In the genomic region with DNA sequence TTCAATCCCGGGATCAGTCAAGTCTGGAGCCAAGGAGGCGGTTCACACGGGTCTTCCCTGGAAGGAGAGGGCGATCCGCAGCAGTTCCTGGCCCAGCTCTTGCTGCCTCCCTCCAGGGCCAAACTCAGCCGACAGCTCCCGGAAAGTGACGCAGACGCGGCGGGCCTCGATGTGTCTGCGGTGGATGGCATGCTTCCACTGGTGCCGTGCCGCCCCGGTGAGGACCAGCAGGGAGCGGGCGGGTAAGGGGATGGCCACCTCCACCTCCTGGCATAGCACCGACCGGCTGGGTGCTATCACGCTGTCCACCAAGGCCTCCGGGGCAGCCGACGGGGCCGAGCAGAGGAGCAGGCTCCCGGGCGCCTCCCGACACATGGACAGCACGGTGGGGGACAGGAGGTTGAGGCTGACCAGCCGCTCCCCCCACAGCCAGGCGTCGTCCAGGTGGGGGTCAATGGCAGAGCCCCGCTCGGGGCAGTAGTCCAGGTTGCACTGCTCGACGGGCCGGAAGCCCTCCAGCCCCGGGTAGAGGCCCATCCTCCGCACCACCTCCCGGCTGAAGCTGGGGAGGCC, we compare ENCODE assay signal across 16 cellular contexts. TPM values are rescaled to one million over a fixed set of nuclear protein-coding genes. Genes with fewer than 3 reads are reported as not detected.
A peak's percentile ranks its signal among the peaks of the same experiment; 100 is the strongest.
DNase-seq lines count a peak whose midpoint lies in the region; ATAC-seq, FAIRE-seq and TF ChIP-seq lines count a peak whose summit lies in the region.
"Had no signal": no experiment of that assay in that cellular context is flagged by ENCODE, and none has a peak within 500 bp of the region (broad histone marks: within the 10 kb centered on the region; RNA-seq: fewer than 3 reads in every experiment).

No MANE protein-coding gene starts in this region.

- FAIRE-seq in HepG2 (lab: Jason Lieb, UNC) (no peak), urothelium cell line (lab: Jason Lieb, UNC) (peak; percentile 78)
- FAIRE-seq: GM12891, HTR-8/SVneo had no signal

- H3K27me3 ChIP-seq in HepG2 (ENCODE audit: control insufficient read depth in 1 of 2, insufficient read depth in 2 of 2, low read length in 2 of 2) (no peaks in the 10 kb centered on the region), right lobe of liver (no peaks in the 10 kb centered on the region), IMR-90 (ENCODE audit: control insufficient read depth, insufficient read depth, low read length) (no peaks in the 10 kb centered on the region)

- H3K23ac ChIP-seq in IMR-90 (ENCODE audit: low read depth, low read length): no peak overlapping the region

- TF ChIP-seq CTCF in HepG2 (CRISPR knock-in tag; IDR thresholded peaks at IDR 0.05): no peak
- TF ChIP-seq CTCF in right lobe of liver (IDR thresholded peaks at IDR 0.05): no peak
- TF ChIP-seq CTCF in IMR-90 (conservative IDR thresholded peaks at IDR 0.05; ENCODE audit: low read depth, low read length): no peak
- TF ChIP-seq CTCF in omental fat pad (IDR thresholded peaks at IDR 0.05): no peak

- intact Hi-C loops in HepG2 (cut with micrococcal nuclease; ENCODE audit: unreplicated experiment): no loop called here
- intact Hi-C loops in right lobe of liver (cut with DNase I): no loop called here
- intact Hi-C loops in IMR-90 (cut with micrococcal nuclease): no loop called here

- dilution Hi-C loops in IMR-90 (cut with HindIII; ENCODE audit: low sequenced_read_pairs, unreplicated experiment): no loop called here

- H3K4me1 ChIP-seq in HepG2 (ENCODE audit: insufficient read depth, low read length): 0 out of 2 replicates have a peak, but pooled peaks cover 1% of the 10 kb centered on the region
- H3K4me1 ChIP-seq in right lobe of liver: no peaks in the 10 kb centered on the region
- H3K4me1 ChIP-seq in IMR-90 (ENCODE audit: control insufficient read depth, insufficient read depth, low read length): peaks cover 8% of the 10 kb centered on the region
- H3K4me1 ChIP-seq: HAP-1 had no signal

- H3K18ac ChIP-seq in IMR-90 (ENCODE audit: low read depth, low read length): no peak overlapping the region

- H3K4me3 ChIP-seq in HepG2 (replicated peaks in 1 of 3; ENCODE audit: insufficient read depth in 1 of 3, low read depth in 2 of 3, low read length in 3 of 3) (no peak overlapping the region), right lobe of liver (no peak overlapping the region), IMR-90 (ENCODE audit: insufficient read depth, low read depth, low read length) (no peak overlapping the region)
- H3K4me3 ChIP-seq: HAP-1 had no signal

- H4K91ac ChIP-seq in IMR-90 (ENCODE audit: insufficient read depth, low read depth, low read length): no peak overlapping the region

- peak overlapping the region; percentile 9; the same call in 1 of the 2 replicates for H2AK5ac ChIP-seq in IMR-90 (ENCODE audit: low read depth, low read length)

- ATAC-seq in HepG2 (no peak), right lobe of liver (no peak), IMR-90 (ENCODE audit: low read depth) (no peak), esophagus mucosa (peak; percentile 4), GM21619 (IDR thresholded peaks at IDR 0.05; ENCODE audit: unreplicated experiment) (no peak), omental fat pad (ENCODE audit: low FRiP score) (no peak)

- no peak overlapping the region for H3K4ac ChIP-seq in IMR-90 (ENCODE audit: low read depth, low read length)

- H3K9ac ChIP-seq in HepG2 (ENCODE audit: insufficient read depth, low read depth, low read length) (no peak overlapping the region), IMR-90 (ENCODE audit: low read depth, low read length) (no peak overlapping the region)

- no peak overlapping the region for H2BK5ac ChIP-seq in IMR-90 (ENCODE audit: low read depth, low read length, poor library complexity, severe bottlenecking)

- H4K20me1 ChIP-seq in HepG2 (ENCODE audit: insufficient read depth, low read length) (no peaks in the 10 kb centered on the region), IMR-90 (ENCODE audit: insufficient read depth, low read length) (peaks cover 12% of the 10 kb centered on the region)

- no peak overlapping the region for H4K8ac ChIP-seq in IMR-90 (ENCODE audit: low read depth in 2 of 2, low read length in 2 of 2)

- no peak for TF ChIP-seq POLR2A in HepG2 (IDR thresholded peaks at IDR 0.05; ENCODE audit: insufficient read depth in 1 of 2, low read depth in 2 of 2, low read length in 2 of 2)
- no peak for TF ChIP-seq POLR2A in right lobe of liver (IDR thresholded peaks at IDR 0.05)
- no peak for TF ChIP-seq POLR2A in IMR-90 (IDR thresholded peaks at IDR 0.05; ENCODE audit: low read depth, low read length)

- H3K27ac ChIP-seq in HepG2 (ENCODE audit: extremely low read length, insufficient read depth, low read length): no peak overlapping the region
- no peak overlapping the region for H3K27ac ChIP-seq in right lobe of liver
- H3K27ac ChIP-seq in IMR-90 (ENCODE audit: insufficient read depth, low read length): no peak overlapping the region

- H3K79me1 ChIP-seq in IMR-90 (ENCODE audit: low read depth in 1 of 2, low read length in 2 of 2): peaks cover 0 to 29% of the 10 kb centered on the region in 2 experiments; a peak in 3 of 4 replicates

- DNase-seq in HepG2 (ENCODE audit: low spot score): no peak
- no peak for DNase-seq in right lobe of liver
- no peak for DNase-seq in IMR-90
- no peak for DNase-seq in urothelium cell line (ENCODE audit: low spot score)
- DNase-seq in activated gamma-delta T cell treated with Interleukin-2 at 50 U/mL for 16 hours: no peak
- no peak for DNase-seq in omental fat pad (ENCODE audit: low spot score)
- DNase-seq: ACHN; C1 segment of cervical spinal cord; CD4-positive, alpha-beta T cell; DMS79; GOT3 had no signal

- in situ Hi-C loops in HepG2 (cut with HindIII; ENCODE audit: extremely low pct_ligation_motif_present, low pct_unique_long_range_greater_than_20kb) (no loop called here), IMR-90 (cut with MboI; ENCODE audit: low sequenced_read_pairs) (no loop called here)

- no peaks in the 10 kb centered on the region for H3K9me1 ChIP-seq in IMR-90 (ENCODE audit: insufficient read depth, low read length)

- 94% methylated on average over 17 of the region's 40 CpGs for WGBS in HepG2 (ENCODE audit: low lambda C conversion rate)
- WGBS in right lobe of liver (ENCODE audit: insufficient coverage, low coverage, low lambda C conversion rate, missing lambda C conversion rate): 89% methylated on average over 8 of the region's 40 CpGs
- WGBS in IMR-90 (ENCODE audit: extremely low coverage in 2 of 2, insufficient read length in 1 of 2), 2 experiments: 96% methylated on average over 17 of the region's 40 CpGs; no CpG with 5 or more reads in 1 of the 2 experiments

- H3K4me2 ChIP-seq in HepG2 (ENCODE audit: low read depth, low read length): no peak overlapping the region
- H3K4me2 ChIP-seq in IMR-90 (ENCODE audit: low read depth, low read length): no peak overlapping the region

- H3K79me2 ChIP-seq in HepG2 (ENCODE audit: insufficient read depth, low read length): peaks cover 1% of the 10 kb centered on the region

- no peak overlapping the region for H4K5ac ChIP-seq in IMR-90 (ENCODE audit: low read depth, low read length)

- no peak overlapping the region for H2BK15ac ChIP-seq in IMR-90 (ENCODE audit: low read depth, low read length)

- H2AK9ac ChIP-seq in IMR-90 (replicated peaks; ENCODE audit: low read depth, low read length, poor library complexity): peak overlapping the region; percentile 61

- no peak for TF ChIP-seq EP300 in HepG2 (IDR thresholded peaks at IDR 0.05; ENCODE audit: low read depth in 2 of 2, low read length in 2 of 2)
- TF ChIP-seq EP300 in HepG2 (CRISPR knock-in tag; IDR thresholded peaks at IDR 0.05; ENCODE audit: borderline replicate concordance): no peak

- no peak overlapping the region for H2AFZ ChIP-seq in HepG2 (ENCODE audit: low read length)
- peak overlapping the region; percentile 43 for H2AFZ ChIP-seq in IMR-90 (replicated peaks; ENCODE audit: low read length, poor library complexity)

- POLR2A ChIA-PET in HepG2 (lab: Yijun Ruan, JAX) (no interaction called here), IMR-90 (lab: Charles Lee; ENCODE audit: unreplicated experiment) (no interaction called here)

- BruUV-seq in HepG2 (replicated peaks; lab: Mats Ljungman, UMichigan) (no TSS peak), IMR-90 (replicated peaks; lab: Mats Ljungman, UMichigan) (no TSS peak)

- no peaks in the 10 kb centered on the region for H3K9me3 ChIP-seq in HepG2 (ENCODE audit: low read length)
- no peaks in the 10 kb centered on the region for H3K9me3 ChIP-seq in right lobe of liver
- H3K9me3 ChIP-seq in IMR-90 (ENCODE audit: control insufficient read depth, insufficient read depth, low read length): no peaks in the 10 kb centered on the region
- H3K9me3 ChIP-seq: HAP-1 had no signal

- H3K56ac ChIP-seq in IMR-90 (ENCODE audit: extremely low read depth, insufficient read depth, low read length): no peak overlapping the region

- no peak for TF ChIP-seq RAD21 in HepG2 (CRISPR knock-in tag; IDR thresholded peaks at IDR 0.05)
- no peak for TF ChIP-seq RAD21 in IMR-90 (IDR thresholded peaks at IDR 0.05; ENCODE audit: low read length)

- no peak overlapping the region for H2BK120ac ChIP-seq in IMR-90 (ENCODE audit: low read depth, low read length)

- H2BK20ac ChIP-seq in IMR-90 (ENCODE audit: low read depth, low read length): no peak overlapping the region

- peaks cover 9 to 12% of the 10 kb centered on the region in 2 experiments; a peak in 3 of 5 replicates for H3K36me3 ChIP-seq in HepG2 (replicated peaks in 1 of 2; ENCODE audit: control insufficient read depth in 1 of 2, insufficient read depth in 2 of 2, low read length in 2 of 2)
- H3K36me3 ChIP-seq in right lobe of liver: peaks cover 0 to 18% (median 9%) of the 10 kb centered on the region in 4 donors
- peaks cover 27% of the 10 kb centered on the region for H3K36me3 ChIP-seq in IMR-90 (ENCODE audit: control insufficient read depth, insufficient read depth, low read length)

- peak overlapping the region; percentile 79; the same call in 1 of the 2 replicates for H3K14ac ChIP-seq in IMR-90 (replicated peaks; ENCODE audit: low read depth, low read length)

- CTCF ChIA-PET in HepG2 (lab: Yijun Ruan, JAX; ENCODE audit: low intra/inter-chr PET ratio, low total read pairs): no interaction called here
- CTCF ChIA-PET in IMR-90 (lab: Yijun Ruan, JAX): interaction anchor here (2.6 kb wide), 1 partner anchor 10 kb away, joined by 7 read pairs; no protein-coding TSS in a partner anchor

RNA-seq across cellular contexts. Expression of a gene that starts 7.2 kb away (rescaled TPM):
- 8.7 and 8.8 TPM in 2 replicates for total RNA-seq in HepG2 (2016; rRNA removed; fragmentation: Illumina TruSeq; extraction: Trizol)
- 2.1 and 2.5 TPM in 2 replicates for total RNA-seq in HepG2 (2016; cell fraction: cytosol; rRNA removed; fragmentation: Illumina TruSeq; extraction: Trizol; ENCODE audit: low read depth)
- 6.9 and 9.3 TPM in 2 replicates for total RNA-seq in HepG2 (2016; cell fraction: insoluble cytoplasmic fraction; rRNA removed; fragmentation: Illumina TruSeq; extraction: Trizol)
- total RNA-seq in HepG2 (2016; cell fraction: membrane; rRNA removed; fragmentation: Illumina TruSeq; extraction: Trizol): 6.9 and 7.4 TPM in 2 replicates
- 3.8 and 3.9 TPM in 2 replicates for total RNA-seq in HepG2 (2016; cell fraction: nucleus; rRNA removed; fragmentation: Illumina TruSeq; extraction: Trizol)
- 2.6 and 3.4 TPM in 2 replicates for polyA plus RNA-seq in HepG2 (2011; rRNA removed)
- 3.1 and 5.0 TPM in 2 replicates for polyA plus RNA-seq in HepG2 (2011; cell fraction: cytosol; rRNA removed)
- 3.8 and 3.9 TPM in 2 replicates for polyA plus RNA-seq in HepG2 (2011; cell fraction: nucleus; rRNA removed)
- polyA plus RNA-seq in HepG2 (2012): 3.5 and 3.6 TPM in 2 replicates
- 2.2 and 2.6 TPM in 2 replicates for polyA plus RNA-seq in HepG2 (2016; cell fraction: cytosol; fragmentation: Illumina TruSeq; extraction: Trizol; ENCODE audit: low read depth)
- 7.8 and 9.2 TPM in 2 replicates for polyA plus RNA-seq in HepG2 (2016; cell fraction: insoluble cytoplasmic fraction; fragmentation: Illumina TruSeq; extraction: Trizol; ENCODE audit: low read depth)
- polyA plus RNA-seq in HepG2 (2016; cell fraction: membrane; fragmentation: Illumina TruSeq; extraction: Trizol; ENCODE audit: low read depth): 4.0 and 4.1 TPM in 2 replicates
- 6.3 and 7.8 TPM in 2 replicates for polyA plus RNA-seq in HepG2 (2016; cell fraction: nucleus; fragmentation: Illumina TruSeq; extraction: Trizol; ENCODE audit: insufficient read depth, low read depth)
- polyA minus RNA-seq in HepG2 (2011; rRNA and poly(A)+ RNA removed; ENCODE audit: low replicate concordance): 3.9 and 4.8 TPM in 2 replicates
- polyA minus RNA-seq in HepG2 (2011; cell fraction: cytosol; rRNA and poly(A)+ RNA removed): 1.2 and 2.4 TPM in 2 replicates
- 3.6 and 5.1 TPM in 2 replicates for polyA minus RNA-seq in HepG2 (2011; cell fraction: nucleus; rRNA and poly(A)+ RNA removed)
- total RNA-seq in right lobe of liver: 10 to 100 TPM in 1 of 6 experiments, 1 to 10 TPM in 5; 3.7 to 11.7 (median 5.6) TPM
- 6.1 and 7.2 TPM in 2 replicates for total RNA-seq in IMR-90 (2012; rRNA removed)
- 7.4 and 8.1 TPM in 2 replicates for polyA plus RNA-seq in IMR-90 (2012; rRNA removed)
- polyA plus RNA-seq in IMR-90 (2012; cell fraction: cytosol; rRNA removed): 8.9 and 9.7 TPM in 2 replicates
- polyA plus RNA-seq in IMR-90 (2012; cell fraction: nucleus; rRNA removed; ENCODE audit: low replicate concordance): 1.6 and 5.1 TPM in 2 replicates
- 5.7 TPM for total RNA-seq in esophagus mucosa
- total RNA-seq in omental fat pad: 10 to 100 TPM in 2 of 4 donors, 1 to 10 TPM in 2; 7.9 to 12.6 (median 9.7) TPM

RNA-seq across cellular contexts. Expression of a gene that starts 7.3 kb away (rescaled TPM):
- total RNA-seq in HepG2 (2016; rRNA removed; fragmentation: Illumina TruSeq; extraction: Trizol) (14.5 and 16.3 TPM in 2 replicates), right lobe of liver (10 to 100 TPM in 4 of 6 experiments, 1 to 10 TPM in 2; 8.3 to 15.5 (median 12.9) TPM), IMR-90 (2012; rRNA removed) (13.3 and 20.3 TPM in 2 replicates), esophagus mucosa (8.7 TPM), omental fat pad (10 to 100 TPM in 3 of 4 donors, 1 to 10 TPM in 1; 9.8 to 19.3 (median 11.4) TPM)
- 6.5 and 7.5 TPM in 2 replicates for total RNA-seq in HepG2 (2016; cell fraction: cytosol; rRNA removed; fragmentation: Illumina TruSeq; extraction: Trizol; ENCODE audit: low read depth)
- 14.1 and 16.9 TPM in 2 replicates for total RNA-seq in HepG2 (2016; cell fraction: insoluble cytoplasmic fraction; rRNA removed; fragmentation: Illumina TruSeq; extraction: Trizol)
- 9.7 and 10.1 TPM in 2 replicates for total RNA-seq in HepG2 (2016; cell fraction: membrane; rRNA removed; fragmentation: Illumina TruSeq; extraction: Trizol)
- total RNA-seq in HepG2 (2016; cell fraction: nucleus; rRNA removed; fragmentation: Illumina TruSeq; extraction: Trizol): 10.3 and 12.9 TPM in 2 replicates
- polyA plus RNA-seq in HepG2 (2011; rRNA removed) (8.5 and 12.7 TPM in 2 replicates), IMR-90 (2012; rRNA removed) (27.2 and 31.6 TPM in 2 replicates)
- polyA plus RNA-seq in HepG2 (2011; cell fraction: cytosol; rRNA removed): 7.5 and 11.4 TPM in 2 replicates
- 30.8 and 31.0 TPM in 2 replicates for polyA plus RNA-seq in HepG2 (2011; cell fraction: nucleus; rRNA removed)
- 4.2 and 6.2 TPM in 2 replicates for polyA plus RNA-seq in HepG2 (2012)
- polyA plus RNA-seq in HepG2 (2016; cell fraction: cytosol; fragmentation: Illumina TruSeq; extraction: Trizol; ENCODE audit: low read depth): 4.2 and 4.7 TPM in 2 replicates
- 13.6 and 16.5 TPM in 2 replicates for polyA plus RNA-seq in HepG2 (2016; cell fraction: insoluble cytoplasmic fraction; fragmentation: Illumina TruSeq; extraction: Trizol; ENCODE audit: low read depth)
- 5.9 TPM in 2 replicates for polyA plus RNA-seq in HepG2 (2016; cell fraction: membrane; fragmentation: Illumina TruSeq; extraction: Trizol; ENCODE audit: low read depth)
- 19.3 and 20.0 TPM in 2 replicates for polyA plus RNA-seq in HepG2 (2016; cell fraction: nucleus; fragmentation: Illumina TruSeq; extraction: Trizol; ENCODE audit: insufficient read depth, low read depth)
- 17.3 and 19.5 TPM in 2 replicates for polyA minus RNA-seq in HepG2 (2011; rRNA and poly(A)+ RNA removed; ENCODE audit: low replicate concordance)
- polyA minus RNA-seq in HepG2 (2011; cell fraction: cytosol; rRNA and poly(A)+ RNA removed): 6.9 and 9.8 TPM in 2 replicates
- 4.5 and 6.4 TPM in 2 replicates for polyA minus RNA-seq in HepG2 (2011; cell fraction: nucleus; rRNA and poly(A)+ RNA removed)
- 32.7 and 39.8 TPM in 2 replicates for polyA plus RNA-seq in IMR-90 (2012; cell fraction: cytosol; rRNA removed)
- 30.2 and 77.3 TPM in 2 replicates for polyA plus RNA-seq in IMR-90 (2012; cell fraction: nucleus; rRNA removed; ENCODE audit: low replicate concordance)

RNA-seq across cellular contexts. Expression of a gene that starts 21.3 kb away (rescaled TPM):
- total RNA-seq in HepG2 (2016; rRNA removed; fragmentation: Illumina TruSeq; extraction: Trizol) (35.2 and 41.2 TPM in 2 replicates), right lobe of liver (10 to 100 TPM; 18.8 to 27.1 (median 20.3) TPM), IMR-90 (2012; rRNA removed) (20.8 and 31.1 TPM in 2 replicates), esophagus mucosa (38.5 TPM), omental fat pad (10 to 100 TPM; 15.4 to 26.6 (median 18.3) TPM)
- total RNA-seq in HepG2 (2016; cell fraction: cytosol; rRNA removed; fragmentation: Illumina TruSeq; extraction: Trizol; ENCODE audit: low read depth): 119 and 146 TPM in 2 replicates
- 35.0 and 41.9 TPM in 2 replicates for total RNA-seq in HepG2 (2016; cell fraction: insoluble cytoplasmic fraction; rRNA removed; fragmentation: Illumina TruSeq; extraction: Trizol)
- 82.2 and 106 TPM in 2 replicates for total RNA-seq in HepG2 (2016; cell fraction: membrane; rRNA removed; fragmentation: Illumina TruSeq; extraction: Trizol)
- 40.9 and 44.1 TPM in 2 replicates for total RNA-seq in HepG2 (2016; cell fraction: nucleus; rRNA removed; fragmentation: Illumina TruSeq; extraction: Trizol)
- polyA plus RNA-seq in HepG2 (2011; rRNA removed) (62.1 and 71.4 TPM in 2 replicates), IMR-90 (2012; rRNA removed) (92.6 and 134 TPM in 2 replicates)
- polyA plus RNA-seq in HepG2 (2011; cell fraction: cytosol; rRNA removed): 81.1 and 104 TPM in 2 replicates
- 40.7 and 50.5 TPM in 2 replicates for polyA plus RNA-seq in HepG2 (2011; cell fraction: nucleus; rRNA removed)
- polyA plus RNA-seq in HepG2 (2012): 30.4 and 45.2 TPM in 2 replicates
- polyA plus RNA-seq in HepG2 (2016; cell fraction: cytosol; fragmentation: Illumina TruSeq; extraction: Trizol; ENCODE audit: low read depth): 314 and 406 TPM in 2 replicates
- polyA plus RNA-seq in HepG2 (2016; cell fraction: insoluble cytoplasmic fraction; fragmentation: Illumina TruSeq; extraction: Trizol; ENCODE audit: low read depth): 70.0 and 80.5 TPM in 2 replicates
- 181 and 221 TPM in 2 replicates for polyA plus RNA-seq in HepG2 (2016; cell fraction: membrane; fragmentation: Illumina TruSeq; extraction: Trizol; ENCODE audit: low read depth)
- 46.8 and 47.8 TPM in 2 replicates for polyA plus RNA-seq in HepG2 (2016; cell fraction: nucleus; fragmentation: Illumina TruSeq; extraction: Trizol; ENCODE audit: insufficient read depth, low read depth)
- 35.3 and 37.3 TPM in 2 replicates for polyA minus RNA-seq in HepG2 (2011; rRNA and poly(A)+ RNA removed; ENCODE audit: low replicate concordance)
- 6.2 and 9.8 TPM in 2 replicates for polyA minus RNA-seq in HepG2 (2011; cell fraction: cytosol; rRNA and poly(A)+ RNA removed)
- polyA minus RNA-seq in HepG2 (2011; cell fraction: nucleus; rRNA and poly(A)+ RNA removed): 81.7 and 112 TPM in 2 replicates
- polyA plus RNA-seq in IMR-90 (2012; cell fraction: cytosol; rRNA removed): 20.8 and 84.9 TPM in 2 replicates
- polyA plus RNA-seq in IMR-90 (2012; cell fraction: nucleus; rRNA removed; ENCODE audit: low replicate concordance): 34.1 and 60.3 TPM in 2 replicates

RNA-seq across cellular contexts. Expression of a gene that starts 24.1 kb away (rescaled TPM):
- total RNA-seq in HepG2 (2016; rRNA removed; fragmentation: Illumina TruSeq; extraction: Trizol) (6.0 and 6.1 TPM in 2 replicates), right lobe of liver (1 to 10 TPM; 1.2 to 4.2 (median 2.6) TPM), IMR-90 (2012; rRNA removed) (52.0 and 52.2 TPM in 2 replicates), esophagus mucosa (3.1 TPM), omental fat pad (10 to 100 TPM; 11.4 to 31.6 (median 26.6) TPM)
- 2.1 and 3.0 TPM in 2 replicates for total RNA-seq in HepG2 (2016; cell fraction: cytosol; rRNA removed; fragmentation: Illumina TruSeq; extraction: Trizol; ENCODE audit: low read depth)
- total RNA-seq in HepG2 (2016; cell fraction: insoluble cytoplasmic fraction; rRNA removed; fragmentation: Illumina TruSeq; extraction: Trizol): 3.2 and 5.4 TPM in 2 replicates
- total RNA-seq in HepG2 (2016; cell fraction: membrane; rRNA removed; fragmentation: Illumina TruSeq; extraction: Trizol): 6.5 and 8.2 TPM in 2 replicates
- 2.8 and 3.3 TPM in 2 replicates for total RNA-seq in HepG2 (2016; cell fraction: nucleus; rRNA removed; fragmentation: Illumina TruSeq; extraction: Trizol)
- polyA plus RNA-seq in HepG2 (2011; rRNA removed) (3.0 and 5.6 TPM in 2 replicates), IMR-90 (2012; rRNA removed) (58.3 and 73.5 TPM in 2 replicates)
- 4.7 and 7.5 TPM in 2 replicates for polyA plus RNA-seq in HepG2 (2011; cell fraction: cytosol; rRNA removed)
- 4.1 and 5.2 TPM in 2 replicates for polyA plus RNA-seq in HepG2 (2011; cell fraction: nucleus; rRNA removed)
- 2.1 and 3.0 TPM in 2 replicates for polyA plus RNA-seq in HepG2 (2012)
- 3.6 and 4.2 TPM in 2 replicates for polyA plus RNA-seq in HepG2 (2016; cell fraction: cytosol; fragmentation: Illumina TruSeq; extraction: Trizol; ENCODE audit: low read depth)
- 4.2 and 4.4 TPM in 2 replicates for polyA plus RNA-seq in HepG2 (2016; cell fraction: insoluble cytoplasmic fraction; fragmentation: Illumina TruSeq; extraction: Trizol; ENCODE audit: low read depth)
- polyA plus RNA-seq in HepG2 (2016; cell fraction: membrane; fragmentation: Illumina TruSeq; extraction: Trizol; ENCODE audit: low read depth): 7.2 and 7.3 TPM in 2 replicates
- polyA plus RNA-seq in HepG2 (2016; cell fraction: nucleus; fragmentation: Illumina TruSeq; extraction: Trizol; ENCODE audit: insufficient read depth, low read depth): 3.2 and 3.6 TPM in 2 replicates
- 17.1 and 29.8 TPM in 2 replicates for polyA minus RNA-seq in HepG2 (2011; rRNA and poly(A)+ RNA removed; ENCODE audit: low replicate concordance)
- polyA minus RNA-seq in HepG2 (2011; cell fraction: cytosol; rRNA and poly(A)+ RNA removed): 3.8 and 4.9 TPM in 2 replicates
- polyA minus RNA-seq in HepG2 (2011; cell fraction: nucleus; rRNA and poly(A)+ RNA removed): 1.7 and 3.0 TPM in 2 replicates
- 49.7 and 66.1 TPM in 2 replicates for polyA plus RNA-seq in IMR-90 (2012; cell fraction: cytosol; rRNA removed)
- 8.9 and 24.5 TPM in 2 replicates for polyA plus RNA-seq in IMR-90 (2012; cell fraction: nucleus; rRNA removed; ENCODE audit: low replicate concordance)
